ENCODE assay signal across 8 cellular contexts in the genomic region with DNA sequence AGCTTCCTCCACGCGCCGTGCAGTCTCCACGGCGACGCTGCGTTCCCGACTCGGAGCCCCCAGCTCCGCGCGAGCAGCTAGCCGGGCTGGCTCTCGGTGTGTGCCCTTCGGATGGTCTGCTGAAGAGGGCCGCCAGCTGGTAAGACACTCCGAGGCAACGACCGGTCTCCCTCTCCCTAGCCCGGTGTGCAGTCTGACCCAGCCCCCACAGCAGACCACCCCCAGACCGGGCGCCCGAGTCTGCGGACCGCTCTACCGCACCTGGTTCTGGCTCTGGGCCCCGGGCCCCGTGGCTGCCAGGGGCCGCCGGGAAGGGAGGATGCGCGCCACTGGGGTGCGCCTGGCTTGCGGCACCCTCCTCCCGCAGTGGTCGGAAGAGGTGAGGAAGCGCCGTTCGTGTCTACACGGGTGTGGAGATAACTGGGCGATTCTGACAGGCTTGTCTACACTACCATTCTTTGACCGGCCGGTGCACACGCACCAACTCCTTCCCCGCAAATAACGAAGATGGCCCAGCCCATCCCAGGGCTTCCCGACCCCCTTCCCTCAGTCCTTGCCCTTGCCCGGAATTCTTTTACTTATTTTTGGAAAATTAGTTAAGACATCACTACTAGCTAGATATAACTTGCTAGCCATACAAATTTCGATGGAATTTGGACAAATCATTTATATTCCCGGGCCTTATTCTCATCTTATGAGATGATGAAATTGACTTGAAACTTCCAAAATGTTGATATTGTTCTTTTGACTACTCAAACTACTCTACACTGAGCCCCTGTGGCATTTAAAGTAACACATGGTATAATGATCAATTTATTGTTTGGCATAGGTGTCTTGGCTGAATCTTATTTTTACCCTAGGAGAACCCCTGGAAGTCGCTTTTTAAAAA. TPM values are rescaled to one million over a fixed set of nuclear protein-coding genes. Genes with fewer than 3 reads are reported as not detected.
DNase-seq lines count a peak whose midpoint lies in the region; ATAC-seq, FAIRE-seq and TF ChIP-seq lines count a peak whose summit lies in the region.

No MANE protein-coding gene starts in this region.

- H3K27ac ChIP-seq in urinary bladder (ENCODE audit: low read depth): peak overlapping the region; percentile 61

- H3K27me3 Mint-ChIP-seq in natural killer cell (ENCODE audit: low read depth in 2 of 2): peaks cover 2 to 42% of the 10 kb centered on the region in 2 donors

- H3K4me3 ChIP-seq in epithelial cell of esophagus (ENCODE audit: low read length) (peak overlapping the region; percentile 48), urinary bladder (ENCODE audit: low read depth, low read length) (peak overlapping the region; percentile 56)

- DNase-seq in DMS79 (lab: John Stamatoyannopoulos, UW) (peak; percentile 48), HTR-8/SVneo (ENCODE audit: insufficient read length, low spot score) (peak; percentile 49), epithelial cell of esophagus (ENCODE audit: low read depth) (peak; percentile 18), natural killer cell (peak; percentile 29), kidney glomerular epithelial cell (lab: John Stamatoyannopoulos, UW) (no peak)
- peak; percentile 45 for DNase-seq in activated CD4-positive, alpha-beta T cell treated with anti-CD3 and anti-CD28 coated beads for 48 hours

- intact Hi-C loops in natural killer cell (cut with micrococcal nuclease): no loop called here

- no peaks in the 10 kb centered on the region for H3K36me3 ChIP-seq in urinary bladder (ENCODE audit: insufficient read depth)

- no peak for TF ChIP-seq CTCF in epithelial cell of esophagus (IDR thresholded peaks at IDR 0.05; ENCODE audit: insufficient read depth, low read depth, low read length, missing control alignments)
- TF ChIP-seq CTCF in natural killer cell (IDR thresholded peaks at IDR 0.05): no peak

- peak overlapping the region; percentile 45 to 79 for H3K27ac Mint-ChIP-seq in natural killer cell

- no peaks in the 10 kb centered on the region for H3K4me1 ChIP-seq in urinary bladder (ENCODE audit: insufficient read depth)

- H3K4me1 Mint-ChIP-seq in natural killer cell: peaks cover 11 to 14% of the 10 kb centered on the region in 2 donors

- no peaks in the 10 kb centered on the region for H3K36me3 Mint-ChIP-seq in natural killer cell

- H3K9me3 Mint-ChIP-seq in natural killer cell: no peaks in the 10 kb centered on the region

- 3% methylated on average over 51 of the region's 51 CpGs for WGBS in urinary bladder

- H3K4me3 Mint-ChIP-seq in natural killer cell: peak overlapping the region; percentile 89

- ATAC-seq in GM21423 (IDR thresholded peaks at IDR 0.05; ENCODE audit: unreplicated experiment) (peak; percentile 32), natural killer cell (peak; percentile 28 to 43 (median 30))

- FAIRE-seq in HTR-8/SVneo (lab: Jason Lieb, UNC): peak; percentile 49

RNA-seq across cellular contexts. Expression of gene ERICH2, which starts 1.1 kb away (rescaled TPM):
- total RNA-seq in natural killer cell (not detected), urinary bladder (not detected)
- polyA plus RNA-seq in urinary bladder: 0.77 TPM

RNA-seq across cellular contexts. Expression of gene GAD1, which starts 45.4 kb away (rescaled TPM):
- total RNA-seq in natural killer cell (not detected), urinary bladder (0.85 TPM)
- 0.43 TPM for polyA plus RNA-seq in urinary bladder

RNA-seq across cellular contexts. Expression of gene SP5, which starts 56.2 kb away (rescaled TPM):
- total RNA-seq in natural killer cell: not detected
- 0.42 TPM for total RNA-seq in urinary bladder
- polyA plus RNA-seq in urinary bladder: 2.8 TPM
